8 cellular contexts compared by ENCODE assay signal in genomic region chr19:16076958-16077611, GRCh38. TPM values are rescaled to one million over a fixed set of nuclear protein-coding genes. Genes with fewer than 3 reads are reported as not detected.
DNase-seq lines count a peak whose midpoint lies in the region; ATAC-seq and TF ChIP-seq lines count a peak whose summit lies in the region.

No MANE protein-coding gene starts in this region.

- no peaks in the 10 kb centered on the region for H3K9me3 ChIP-seq in SJCRH30 (replicated peaks)
- H3K9me3 ChIP-seq in lower lobe of right lung: no peaks in the 10 kb centered on the region
- no peaks in the 10 kb centered on the region for H3K9me3 ChIP-seq in suprapubic skin

- ATAC-seq in lower lobe of right lung: peak; percentile 15 to 35

- peaks cover 18% of the 10 kb centered on the region for H3K36me3 ChIP-seq in SJCRH30
- H3K36me3 ChIP-seq in lower lobe of right lung: peaks cover 18% of the 10 kb centered on the region
- H3K36me3 ChIP-seq in suprapubic skin: peaks cover 7% of the 10 kb centered on the region

- intact Hi-C loops in lower lobe of right lung (cut with DNase I): no loop called here

- TF ChIP-seq POLR2A in suprapubic skin (IDR thresholded peaks at IDR 0.05): no peak

- TF ChIP-seq CTCF in choroid plexus epithelial cell (conservative IDR thresholded peaks at IDR 0.05; ENCODE audit: low read depth, low read length) (no peak), lower lobe of right lung (IDR thresholded peaks at IDR 0.05) (no peak), suprapubic skin (IDR thresholded peaks at IDR 0.05) (no peak)

- WGBS in suprapubic skin: 0% methylated on average over 18 of the region's 56 CpGs

- no peak for TF ChIP-seq EP300 in suprapubic skin (IDR thresholded peaks at IDR 0.05)

- peak; percentile 42 for DNase-seq in stimulated activated CD4-positive, alpha-beta T cell treated with anti-CD3 and anti-CD28 coated beads, Interleukin-15, amount 100 ng/mL, for 24 hours
- no peak for DNase-seq in stimulated activated CD4-positive, alpha-beta T cell treated with anti-CD3 and anti-CD28 coated beads, Interleukin-2, amount 100 ng/mL, for 48 hours
- DNase-seq in SJCRH30 (peak; percentile 54 to 62), choroid plexus epithelial cell (ENCODE audit: low read depth) (no peak), lower lobe of right lung (peak; percentile 81), suprapubic skin (ENCODE audit: low spot score in 2 of 2) (peak; percentile 80 to 82), NOMO-1 (lab: John Stamatoyannopoulos, UW; ENCODE audit: unreplicated experiment in 2 of 2) (no peak), NCI-H187 treated with DMSO at 0.1 percent for 48 hours (lab: John Stamatoyannopoulos, UW) (no peak)

- H3K4me3 ChIP-seq in SJCRH30: peak overlapping the region; percentile 83
- peak overlapping the region; percentile 93 for H3K4me3 ChIP-seq in choroid plexus epithelial cell (ENCODE audit: low read depth, low read length)
- peak overlapping the region; percentile 90 for H3K4me3 ChIP-seq in lower lobe of right lung
- peak overlapping the region; percentile 97 for H3K4me3 ChIP-seq in suprapubic skin

- H3K27ac ChIP-seq in SJCRH30: peak overlapping the region; percentile 91
- H3K27ac ChIP-seq in lower lobe of right lung: peak overlapping the region; percentile 100
- H3K27ac ChIP-seq in suprapubic skin: peak overlapping the region; percentile 98

- no peaks in the 10 kb centered on the region for H3K27me3 ChIP-seq in SJCRH30
- no peaks in the 10 kb centered on the region for H3K27me3 ChIP-seq in lower lobe of right lung (ENCODE audit: low read depth)
- H3K27me3 ChIP-seq in suprapubic skin: no peaks in the 10 kb centered on the region

- H3K4me1 ChIP-seq in SJCRH30 (peaks cover 6% of the 10 kb centered on the region), lower lobe of right lung (peaks cover 64% of the 10 kb centered on the region), suprapubic skin (peaks cover 53% of the 10 kb centered on the region)

RNA-seq across cellular contexts. Expression of gene TPM4, which starts 0.8 kb away (rescaled TPM):
- 408 and 419 TPM in 2 replicates for total RNA-seq in SJCRH30 (2014; rRNA removed; shearing (Covaris generic))
- total RNA-seq in lower lobe of right lung (319 TPM), suprapubic skin (100 to 1,000 TPM; 195 to 224 (median 205) TPM)

RNA-seq across cellular contexts. Expression of gene RAB8A, which starts 34.6 kb away (rescaled TPM):
- 102 and 104 TPM in 2 replicates for total RNA-seq in SJCRH30 (2014; rRNA removed; shearing (Covaris generic))
- total RNA-seq in lower lobe of right lung (110 TPM), suprapubic skin (10 to 100 TPM; 48.9 to 61.9 (median 58.5) TPM)

Comparison
In these comparisons a context has a peak if more than half of its experiments do, and no peak if none do; other contexts are left out.
1. DNase-seq: peak in stimulated activated CD4-positive, alpha-beta T cell treated with anti-CD3 and anti-CD28 coated beads, Interleukin-15, amount 100 ng/mL, for 24 hours (single experiment), SJCRH30 (2 of 2), lower lobe of right lung (single experiment) and suprapubic skin (2 of 2); none in stimulated activated CD4-positive, alpha-beta T cell treated with anti-CD3 and anti-CD28 coated beads, Interleukin-2, amount 100 ng/mL, for 48 hours (0 of 2), choroid plexus epithelial cell (single experiment), NOMO-1 (0 of 2) and NCI-H187 treated with DMSO at 0.1 percent for 48 hours (single experiment).
2. Peak in every context shown above with its lines, with median percentiles within 50 percentile points of each other: H3K27ac ChIP-seq and H3K4me3 ChIP-seq.